8 cellular contexts compared by ENCODE assay signal in the genomic region with DNA sequence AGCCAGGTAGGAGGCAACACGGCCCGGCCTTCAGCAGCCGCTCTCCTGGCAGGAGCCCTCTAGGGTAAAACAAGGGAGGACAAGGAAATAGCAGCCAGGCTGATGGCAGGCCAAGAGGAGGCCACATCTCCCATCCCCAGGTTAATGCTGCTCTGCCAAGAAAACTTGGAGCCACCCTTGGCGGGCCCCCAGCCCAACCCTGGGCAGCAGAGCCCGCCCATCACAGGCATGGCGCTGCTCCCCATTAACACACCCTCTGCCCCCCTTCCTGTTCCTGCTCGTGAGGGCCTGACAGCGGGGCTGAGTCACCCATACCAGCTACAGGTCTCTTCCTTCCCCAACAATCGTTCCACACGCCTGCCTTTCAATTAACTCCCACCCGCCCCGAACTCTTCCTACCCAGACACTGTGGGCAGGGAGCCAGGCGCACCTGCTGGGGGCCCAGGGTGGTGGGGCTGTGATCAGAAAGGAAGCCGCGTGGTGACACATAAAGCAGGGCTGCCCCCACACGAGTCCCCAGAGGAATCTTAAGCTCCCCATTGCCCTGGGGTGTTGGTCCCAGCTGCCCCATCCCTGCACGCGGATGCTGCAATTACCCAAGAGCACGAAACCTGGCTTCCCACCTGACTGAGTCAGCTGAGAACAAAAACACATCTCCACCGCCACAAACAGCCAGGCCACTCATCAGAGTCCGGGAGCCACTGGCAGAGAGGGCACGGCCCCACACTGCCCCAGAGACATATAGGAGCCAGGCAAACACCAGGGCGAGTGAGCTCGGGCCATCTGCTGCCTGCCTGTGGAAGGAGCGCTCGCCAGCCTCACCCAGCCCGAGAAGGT. TPM values are rescaled to one million over a fixed set of nuclear protein-coding genes. Genes with fewer than 3 reads are reported as not detected.
DNase-seq lines count a peak whose midpoint lies in the region; ATAC-seq and TF ChIP-seq lines count a peak whose summit lies in the region.

A gene with protein sequence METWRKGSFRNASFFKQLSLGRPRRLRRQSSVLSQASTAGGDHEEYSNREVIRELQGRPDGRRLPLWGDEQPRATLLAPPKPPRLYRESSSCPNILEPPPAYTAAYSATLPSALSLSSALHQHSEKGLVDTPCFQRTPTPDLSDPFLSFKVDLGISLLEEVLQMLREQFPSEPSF (plus strand): TSS at position 671 of the 837 bp plus-strand sequence. CDS start 516 bp downstream, outside the sequence.

- ATAC-seq in GM19023 (IDR thresholded peaks at IDR 0.05; ENCODE audit: unreplicated experiment) (peak; percentile 47), T-helper 17 cell (no peak)

- peak; percentile 47 for DNase-seq in Ammon's horn (ENCODE audit: low spot score)
- peak; percentile 85 for DNase-seq in HT1080 (ENCODE audit: low read depth)
- no peak for DNase-seq in T-helper 17 cell
- peak; percentile 62 for DNase-seq in astrocyte of the spinal cord (ENCODE audit: low read depth, low spot score)
- peak; percentile 57 for DNase-seq in medulla oblongata (ENCODE audit: extremely low spot score)
- DNase-seq in stimulated activated naive CD4-positive, alpha-beta T cell treated with Interleukin-2 at 50 U/mL for 16 hours (lab: John Stamatoyannopoulos, UW) = peak; percentile 7
- no peak for DNase-seq in EL

- TF ChIP-seq CTCF in astrocyte of the spinal cord (IDR thresholded peaks at IDR 0.05; ENCODE audit: low read depth, low read length) = no peak

- no peaks in the 10 kb centered on the region for H3K36me3 Mint-ChIP-seq in T-helper 17 cell (ENCODE audit: low read depth)

- H3K4me1 Mint-ChIP-seq in T-helper 17 cell = peaks cover 21% of the 10 kb centered on the region

- H3K4me3 Mint-ChIP-seq in T-helper 17 cell = peak within 1 kb of the TSS; percentile 61

- peak within 1 kb of the TSS; percentile 79 for H3K27ac Mint-ChIP-seq in T-helper 17 cell

- no peaks in the 10 kb centered on the region for H3K27me3 Mint-ChIP-seq in T-helper 17 cell

- in situ Hi-C loops in astrocyte of the spinal cord (cut with HindIII; ENCODE audit: low sequenced_read_pairs) = no loop called here

- no peak within 1 kb of the TSS for H3K4me3 ChIP-seq in astrocyte of the spinal cord (ENCODE audit: low read depth, low read length)

- H3K9me3 ChIP-seq in T-helper 17 cell (ENCODE audit: control insufficient read depth, low read length, poor library complexity, severe bottlenecking) = no peaks in the 10 kb centered on the region

RNA-seq across cellular contexts. Expression of the gene that starts here (rescaled TPM):
- 0.16 and 0.27 TPM in 2 replicates for total RNA-seq in HT1080 (2014; rRNA removed; shearing (Covaris generic))
- 0.03 and 0.06 TPM in 2 replicates for polyA plus RNA-seq in HT1080 (2015; cell fraction: cytosol; rRNA removed)
- 0.19 and 0.29 TPM in 2 replicates for polyA plus RNA-seq in HT1080 (2015; cell fraction: nucleus; rRNA removed)
- 1 to 10 TPM in 1 of 2 donors, under 1 TPM in 1; 0.89 to 1.2 TPM for total RNA-seq in T-helper 17 cell

Comparison
In these comparisons a context has a peak if more than half of its experiments do, and no peak if none do; other contexts are left out.
1. Peak in DNase-seq in HT1080; RNA of the gene not detected or under 1 TPM.
2. DNase-seq: peak in Ammon's horn (single experiment), astrocyte of the spinal cord (single experiment), medulla oblongata (single experiment) and stimulated activated naive CD4-positive, alpha-beta T cell treated with Interleukin-2 at 50 U/mL for 16 hours (single experiment); none in T-helper 17 cell (0 of 3) and EL (single experiment).